In the genomic region with DNA sequence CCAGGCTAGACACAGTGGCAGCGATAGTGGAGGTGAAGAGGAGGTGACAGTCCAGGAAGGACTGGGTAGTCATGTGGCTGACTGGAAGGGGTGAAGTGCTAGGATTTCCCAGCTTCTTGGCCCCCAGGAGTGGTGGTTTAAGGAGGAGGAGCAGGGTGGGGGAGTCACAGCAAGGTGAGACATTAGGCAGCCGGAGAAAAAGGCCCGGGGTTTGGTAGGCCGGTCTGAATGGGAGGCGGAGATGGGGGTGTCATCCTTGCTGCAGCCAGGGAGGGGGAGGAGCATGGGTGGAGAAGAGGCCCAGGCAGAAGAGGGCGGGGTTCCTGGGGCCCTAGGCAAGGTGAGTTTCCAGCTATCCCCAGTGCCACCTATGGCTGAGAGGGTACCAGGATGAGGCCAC, we compare ENCODE assay signal across 1 cellular context.
TF ChIP-seq lines count a peak whose summit lies in the region.

No MANE protein-coding gene starts in this region.

TF ChIP-seq in K562, 482 proteins besides CTCF, POLR2A, EP300 and RAD21:
- TF ChIP-seq XRCC5 (IDR thresholded peaks at IDR 0.05; ENCODE audit: low read depth, low read length) = no peak
- TF ChIP-seq COPS2 (conservative IDR thresholded peaks at IDR 0.05) = no peak
- no peak for TF ChIP-seq TSC22D4 (tag; IDR thresholded peaks at IDR 0.05)
- TF ChIP-seq HNRNPH1 (optimal IDR thresholded peaks at IDR 0.05; ENCODE audit: low read depth, low read length) = no peak
- TF ChIP-seq TAF9B (IDR thresholded peaks at IDR 0.05; ENCODE audit: partially characterized antibody) = no peak
- no peak for TF ChIP-seq ELF4 (CRISPR knock-in tag; IDR thresholded peaks at IDR 0.05)
- TF ChIP-seq GABPB2 (CRISPR knock-in tag; conservative IDR thresholded peaks at IDR 0.05) = no peak
- TF ChIP-seq, protein P1, sequence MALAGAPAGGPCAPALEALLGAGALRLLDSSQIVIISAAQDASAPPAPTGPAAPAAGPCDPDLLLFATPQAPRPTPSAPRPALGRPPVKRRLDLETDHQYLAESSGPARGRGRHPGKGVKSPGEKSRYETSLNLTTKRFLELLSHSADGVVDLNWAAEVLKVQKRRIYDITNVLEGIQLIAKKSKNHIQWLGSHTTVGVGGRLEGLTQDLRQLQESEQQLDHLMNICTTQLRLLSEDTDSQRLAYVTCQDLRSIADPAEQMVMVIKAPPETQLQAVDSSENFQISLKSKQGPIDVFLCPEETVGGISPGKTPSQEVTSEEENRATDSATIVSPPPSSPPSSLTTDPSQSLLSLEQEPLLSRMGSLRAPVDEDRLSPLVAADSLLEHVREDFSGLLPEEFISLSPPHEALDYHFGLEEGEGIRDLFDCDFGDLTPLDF (CRISPR knock-in tag; IDR thresholded peaks at IDR 0.05) = no peak
- TF ChIP-seq ATF3 (IDR thresholded peaks at IDR 0.05) = no peak
- TF ChIP-seq ATF3 (CRISPR knock-in tag; conservative IDR thresholded peaks at IDR 0.05) = no peak
- no peak for TF ChIP-seq ELK1 (CRISPR knock-in tag; IDR thresholded peaks at IDR 0.05)
- TF ChIP-seq ZFP36 (IDR thresholded peaks at IDR 0.05; ENCODE audit: low read depth, low read length, partially characterized antibody) = no peak
